8 cellular contexts compared by ENCODE assay signal in the genomic region with DNA sequence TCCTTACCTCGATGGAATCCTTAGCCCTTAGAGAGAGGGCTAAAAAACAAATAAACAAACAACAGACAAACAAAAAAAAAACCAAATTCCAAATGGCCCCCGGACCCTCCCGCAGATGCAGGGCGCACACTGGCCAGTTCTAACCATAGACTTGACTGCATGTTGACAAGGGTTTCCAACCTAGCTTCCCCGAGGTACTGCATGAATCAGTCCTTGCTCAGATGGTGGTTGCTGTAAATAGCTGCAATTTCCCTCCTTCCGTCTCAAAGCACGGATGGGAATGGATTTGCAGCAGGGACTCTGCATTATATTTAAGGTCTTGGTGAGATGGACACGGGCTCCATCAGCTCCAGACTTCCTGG.
A peak's percentile ranks its signal among the peaks of the same experiment; 100 is the strongest.
DNase-seq lines count a peak whose midpoint lies in the region; ATAC-seq and TF ChIP-seq lines count a peak whose summit lies in the region.

No MANE protein-coding gene starts in this region.

- no peak for TF ChIP-seq CTCF in colonic mucosa (IDR thresholded peaks at IDR 0.05)
- TF ChIP-seq CTCF in right lobe of liver (IDR thresholded peaks at IDR 0.05): no peak

- H3K36me3 ChIP-seq in colonic mucosa (no peaks in the 10 kb centered on the region), right lobe of liver (no peaks in the 10 kb centered on the region)

- H3K4me3 ChIP-seq in colonic mucosa (peak overlapping the region; percentile 47), right lobe of liver (peak overlapping the region; percentile 45 to 55 (median 47))

- WGBS in right lobe of liver (ENCODE audit: insufficient coverage, low coverage, low lambda C conversion rate, missing lambda C conversion rate): 4% methylated on average over 7 of the region's 8 CpGs

- H3K9ac ChIP-seq in colonic mucosa (ENCODE audit: low read depth in 2 of 2, low read length in 2 of 2): no peak overlapping the region

- intact Hi-C loops in colonic mucosa (cut with DNase I): loop anchor here (10.0 kb wide), 1 partner anchor 353 kb away; no protein-coding TSS in a partner anchor
- intact Hi-C loops in right lobe of liver (cut with DNase I): no loop called here

- no peak overlapping the region for H3K27ac ChIP-seq in colonic mucosa
- H3K27ac ChIP-seq in right lobe of liver: no peak overlapping the region
- peak overlapping the region; percentile 89 for H3K27ac ChIP-seq in substantia nigra (ENCODE audit: low read depth, low read length, poor library complexity, severe bottlenecking)

- DNase-seq in stimulated activated CD4-positive, alpha-beta T cell treated with anti-CD3 and anti-CD28 coated beads, Interleukin-1b, Interleukin-23, amount 100 ng/mL, for 48 hours: peak; percentile 8
- DNase-seq in stimulated activated CD4-positive, alpha-beta T cell treated with anti-CD3 and anti-CD28 coated beads, Interleukin-15, amount 100 ng/mL, for 24 hours: no peak
- DNase-seq in RKO (ENCODE audit: low spot score): peak; percentile 79
- DNase-seq in colonic mucosa: no peak
- DNase-seq in right lobe of liver: no peak
- peak in 11 of 49 donors; percentile 10 to 63 (median 37) for DNase-seq in substantia nigra (lab: John Stamatoyannopoulos, UW)

- H3K27me3 ChIP-seq in colonic mucosa (no peaks in the 10 kb centered on the region), right lobe of liver (peaks cover 0 to 3% of the 10 kb centered on the region in 2 donors)

- H3K4me1 ChIP-seq in colonic mucosa: no peaks in the 10 kb centered on the region
- peaks cover 0 to 10% (median 0%) of the 10 kb centered on the region in 4 donors for H3K4me1 ChIP-seq in right lobe of liver

- no peaks in the 10 kb centered on the region for H3K9me3 ChIP-seq in colonic mucosa
- no peaks in the 10 kb centered on the region for H3K9me3 ChIP-seq in right lobe of liver

- ATAC-seq in HG02852 (IDR thresholded peaks at IDR 0.05; ENCODE audit: unreplicated experiment): peak; percentile 31
- peak; percentile 8 to 35 (median 32) for ATAC-seq in right lobe of liver
- no peak for ATAC-seq in GM18520 (IDR thresholded peaks at IDR 0.05; ENCODE audit: unreplicated experiment)

- TF ChIP-seq POLR2A in right lobe of liver (IDR thresholded peaks at IDR 0.05): no peak

Comparison
In these comparisons a context has a peak if more than half of its experiments do, and no peak if none do; other contexts are left out.
1. DNase-seq: peak in stimulated activated CD4-positive, alpha-beta T cell treated with anti-CD3 and anti-CD28 coated beads, Interleukin-1b, Interleukin-23, amount 100 ng/mL, for 48 hours (single experiment) and RKO (single experiment); none in stimulated activated CD4-positive, alpha-beta T cell treated with anti-CD3 and anti-CD28 coated beads, Interleukin-15, amount 100 ng/mL, for 24 hours (single experiment), colonic mucosa (single experiment) and right lobe of liver (0 of 3).